1 cellular context compared by ENCODE assay signal in genomic region chr1:182142621-182143020, GRCh38.
TF ChIP-seq lines count a peak whose summit lies in the region.

No MANE protein-coding gene starts in this region.

TF ChIP-seq in HepG2, 621 proteins besides CTCF, POLR2A, EP300 and RAD21:
- no peak for TF ChIP-seq ZNF484 (CRISPR knock-in tag; IDR thresholded peaks at IDR 0.05; ENCODE audit: borderline replicate concordance, low read depth)
- TF ChIP-seq MED1 (CRISPR knock-in tag; IDR thresholded peaks at IDR 0.05) = no peak
- TF ChIP-seq GMEB2 (CRISPR knock-in tag; IDR thresholded peaks at IDR 0.05; ENCODE audit: low read depth) = no peak
- TF ChIP-seq DNMT1 (CRISPR knock-in tag; IDR thresholded peaks at IDR 0.05) = no peak
- TF ChIP-seq SIN3B (IDR thresholded peaks at IDR 0.05; ENCODE audit: low read length) = no peak
- TF ChIP-seq RNF2 (conservative IDR thresholded peaks at IDR 0.05; ENCODE audit: low read depth) = no peak
- no peak for TF ChIP-seq HNRNPK (IDR thresholded peaks at IDR 0.05; ENCODE audit: low read depth, low read length, poor library complexity, severe bottlenecking)
- TF ChIP-seq AKAP8 (CRISPR knock-in tag; IDR thresholded peaks at IDR 0.05) = no peak
- TF ChIP-seq CSRNP2 (CRISPR knock-in tag; conservative IDR thresholded peaks at IDR 0.05; ENCODE audit: low read depth) = no peak
- TF ChIP-seq ISL2 (CRISPR knock-in tag; IDR thresholded peaks at IDR 0.05) = no peak
- TF ChIP-seq MEIS1 (CRISPR knock-in tag; IDR thresholded peaks at IDR 0.05; ENCODE audit: borderline replicate concordance) = no peak
- TF ChIP-seq KDM1A (CRISPR knock-in tag; IDR thresholded peaks at IDR 0.05) = no peak
- TF ChIP-seq CSRNP1 (CRISPR knock-in tag; IDR thresholded peaks at IDR 0.05) = no peak
- TF ChIP-seq ZNF362 (CRISPR knock-in tag; IDR thresholded peaks at IDR 0.05; ENCODE audit: borderline replicate concordance) = no peak
- no peak for TF ChIP-seq ZMYM3 (CRISPR knock-in tag; IDR thresholded peaks at IDR 0.05)
